Comparison of ENCODE assay signal across 1 cellular context in genomic region chr5:158461240-158461854, GRCh38.
TF ChIP-seq lines count a peak whose summit lies in the region.

No MANE protein-coding gene starts in this region.

TF ChIP-seq in SK-N-SH, 30 proteins besides CTCF, POLR2A, EP300 and RAD21:
- no peak for TF ChIP-seq YY1 (IDR thresholded peaks at IDR 0.05; ENCODE audit: low read depth)
